2 cellular contexts compared by ENCODE assay signal in the genomic region with DNA sequence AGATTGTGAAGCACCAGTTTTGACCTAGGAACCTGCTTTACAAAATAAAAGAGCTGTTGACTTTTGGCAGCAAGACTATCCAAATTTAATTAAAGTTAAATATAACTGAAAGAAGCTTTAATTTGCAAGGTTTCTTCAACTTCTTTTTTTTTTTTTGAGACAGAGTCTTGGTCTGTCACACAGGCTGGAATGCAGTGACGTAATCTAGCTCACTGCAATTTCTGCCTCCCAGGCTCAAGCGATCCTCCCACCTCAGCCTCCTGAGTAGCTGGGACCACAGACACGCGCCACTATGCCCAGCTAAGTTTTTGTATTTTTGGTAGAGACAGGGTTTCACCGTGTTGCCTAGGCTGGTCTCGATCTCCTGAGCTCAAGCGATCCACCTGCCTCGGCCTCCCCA.
TF ChIP-seq lines count a peak whose summit lies in the region.

No MANE protein-coding gene starts in this region.

TF ChIP-seq in HepG2, 621 proteins besides CTCF, POLR2A, EP300 and RAD21:
- TF ChIP-seq NCOR1 (IDR thresholded peaks at IDR 0.05; ENCODE audit: borderline replicate concordance, low read length) (no peak), SCMH1 (CRISPR knock-in tag; IDR thresholded peaks at IDR 0.05; ENCODE audit: borderline replicate concordance) (0 out of 2 replicates have a peak, but pooled peaks have one; percentile 58)

TF ChIP-seq in WTC11, 78 proteins besides CTCF, POLR2A, EP300 and RAD21:
- TF ChIP-seq, protein P1, sequence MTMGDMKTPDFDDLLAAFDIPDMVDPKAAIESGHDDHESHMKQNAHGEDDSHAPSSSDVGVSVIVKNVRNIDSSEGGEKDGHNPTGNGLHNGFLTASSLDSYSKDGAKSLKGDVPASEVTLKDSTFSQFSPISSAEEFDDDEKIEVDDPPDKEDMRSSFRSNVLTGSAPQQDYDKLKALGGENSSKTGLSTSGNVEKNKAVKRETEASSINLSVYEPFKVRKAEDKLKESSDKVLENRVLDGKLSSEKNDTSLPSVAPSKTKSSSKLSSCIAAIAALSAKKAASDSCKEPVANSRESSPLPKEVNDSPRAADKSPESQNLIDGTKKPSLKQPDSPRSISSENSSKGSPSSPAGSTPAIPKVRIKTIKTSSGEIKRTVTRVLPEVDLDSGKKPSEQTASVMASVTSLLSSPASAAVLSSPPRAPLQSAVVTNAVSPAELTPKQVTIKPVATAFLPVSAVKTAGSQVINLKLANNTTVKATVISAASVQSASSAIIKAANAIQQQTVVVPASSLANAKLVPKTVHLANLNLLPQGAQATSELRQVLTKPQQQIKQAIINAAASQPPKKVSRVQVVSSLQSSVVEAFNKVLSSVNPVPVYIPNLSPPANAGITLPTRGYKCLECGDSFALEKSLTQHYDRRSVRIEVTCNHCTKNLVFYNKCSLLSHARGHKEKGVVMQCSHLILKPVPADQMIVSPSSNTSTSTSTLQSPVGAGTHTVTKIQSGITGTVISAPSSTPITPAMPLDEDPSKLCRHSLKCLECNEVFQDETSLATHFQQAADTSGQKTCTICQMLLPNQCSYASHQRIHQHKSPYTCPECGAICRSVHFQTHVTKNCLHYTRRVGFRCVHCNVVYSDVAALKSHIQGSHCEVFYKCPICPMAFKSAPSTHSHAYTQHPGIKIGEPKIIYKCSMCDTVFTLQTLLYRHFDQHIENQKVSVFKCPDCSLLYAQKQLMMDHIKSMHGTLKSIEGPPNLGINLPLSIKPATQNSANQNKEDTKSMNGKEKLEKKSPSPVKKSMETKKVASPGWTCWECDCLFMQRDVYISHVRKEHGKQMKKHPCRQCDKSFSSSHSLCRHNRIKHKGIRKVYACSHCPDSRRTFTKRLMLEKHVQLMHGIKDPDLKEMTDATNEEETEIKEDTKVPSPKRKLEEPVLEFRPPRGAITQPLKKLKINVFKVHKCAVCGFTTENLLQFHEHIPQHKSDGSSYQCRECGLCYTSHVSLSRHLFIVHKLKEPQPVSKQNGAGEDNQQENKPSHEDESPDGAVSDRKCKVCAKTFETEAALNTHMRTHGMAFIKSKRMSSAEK (CRISPR knock-in tag; IDR thresholded peaks at IDR 0.05; ENCODE audit: borderline replicate concordance): no peak
- TF ChIP-seq, protein P2, sequence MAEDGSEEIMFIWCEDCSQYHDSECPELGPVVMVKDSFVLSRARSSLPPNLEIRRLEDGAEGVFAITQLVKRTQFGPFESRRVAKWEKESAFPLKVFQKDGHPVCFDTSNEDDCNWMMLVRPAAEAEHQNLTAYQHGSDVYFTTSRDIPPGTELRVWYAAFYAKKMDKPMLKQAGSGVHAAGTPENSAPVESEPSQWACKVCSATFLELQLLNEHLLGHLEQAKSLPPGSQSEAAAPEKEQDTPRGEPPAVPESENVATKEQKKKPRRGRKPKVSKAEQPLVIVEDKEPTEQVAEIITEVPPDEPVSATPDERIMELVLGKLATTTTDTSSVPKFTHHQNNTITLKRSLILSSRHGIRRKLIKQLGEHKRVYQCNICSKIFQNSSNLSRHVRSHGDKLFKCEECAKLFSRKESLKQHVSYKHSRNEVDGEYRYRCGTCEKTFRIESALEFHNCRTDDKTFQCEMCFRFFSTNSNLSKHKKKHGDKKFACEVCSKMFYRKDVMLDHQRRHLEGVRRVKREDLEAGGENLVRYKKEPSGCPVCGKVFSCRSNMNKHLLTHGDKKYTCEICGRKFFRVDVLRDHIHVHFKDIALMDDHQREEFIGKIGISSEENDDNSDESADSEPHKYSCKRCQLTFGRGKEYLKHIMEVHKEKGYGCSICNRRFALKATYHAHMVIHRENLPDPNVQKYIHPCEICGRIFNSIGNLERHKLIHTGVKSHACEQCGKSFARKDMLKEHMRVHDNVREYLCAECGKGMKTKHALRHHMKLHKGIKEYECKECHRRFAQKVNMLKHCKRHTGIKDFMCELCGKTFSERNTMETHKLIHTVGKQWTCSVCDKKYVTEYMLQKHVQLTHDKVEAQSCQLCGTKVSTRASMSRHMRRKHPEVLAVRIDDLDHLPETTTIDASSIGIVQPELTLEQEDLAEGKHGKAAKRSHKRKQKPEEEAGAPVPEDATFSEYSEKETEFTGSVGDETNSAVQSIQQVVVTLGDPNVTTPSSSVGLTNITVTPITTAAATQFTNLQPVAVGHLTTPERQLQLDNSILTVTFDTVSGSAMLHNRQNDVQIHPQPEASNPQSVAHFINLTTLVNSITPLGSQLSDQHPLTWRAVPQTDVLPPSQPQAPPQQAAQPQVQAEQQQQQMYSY (CRISPR knock-in tag; IDR thresholded peaks at IDR 0.05): no peak
- no peak for TF ChIP-seq GTF2I (CRISPR knock-in tag; conservative IDR thresholded peaks at IDR 0.05)
- no peak for TF ChIP-seq JUN (CRISPR knock-in tag; IDR thresholded peaks at IDR 0.05)
- TF ChIP-seq GABPB1 (CRISPR knock-in tag; IDR thresholded peaks at IDR 0.05): no peak
- no peak for TF ChIP-seq SP1 (CRISPR knock-in tag; conservative IDR thresholded peaks at IDR 0.05)
- no peak for TF ChIP-seq ZNF317 (CRISPR knock-in tag; IDR thresholded peaks at IDR 0.05; ENCODE audit: borderline replicate concordance, low read depth)
- no peak for TF ChIP-seq E2F5 (CRISPR knock-in tag; IDR thresholded peaks at IDR 0.05)
- TF ChIP-seq CBFB (CRISPR knock-in tag; IDR thresholded peaks at IDR 0.05; ENCODE audit: low read depth): no peak
- TF ChIP-seq NR1H2 (CRISPR knock-in tag; IDR thresholded peaks at IDR 0.05): no peak
- TF ChIP-seq CREM (CRISPR knock-in tag; IDR thresholded peaks at IDR 0.05): no peak
- no peak for TF ChIP-seq TEAD1 (CRISPR knock-in tag; IDR thresholded peaks at IDR 0.05)
- TF ChIP-seq, protein P3, sequence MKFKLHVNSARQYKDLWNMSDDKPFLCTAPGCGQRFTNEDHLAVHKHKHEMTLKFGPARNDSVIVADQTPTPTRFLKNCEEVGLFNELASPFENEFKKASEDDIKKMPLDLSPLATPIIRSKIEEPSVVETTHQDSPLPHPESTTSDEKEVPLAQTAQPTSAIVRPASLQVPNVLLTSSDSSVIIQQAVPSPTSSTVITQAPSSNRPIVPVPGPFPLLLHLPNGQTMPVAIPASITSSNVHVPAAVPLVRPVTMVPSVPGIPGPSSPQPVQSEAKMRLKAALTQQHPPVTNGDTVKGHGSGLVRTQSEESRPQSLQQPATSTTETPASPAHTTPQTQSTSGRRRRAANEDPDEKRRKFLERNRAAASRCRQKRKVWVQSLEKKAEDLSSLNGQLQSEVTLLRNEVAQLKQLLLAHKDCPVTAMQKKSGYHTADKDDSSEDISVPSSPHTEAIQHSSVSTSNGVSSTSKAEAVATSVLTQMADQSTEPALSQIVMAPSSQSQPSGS (CRISPR knock-in tag; IDR thresholded peaks at IDR 0.05; ENCODE audit: borderline replicate concordance, low read depth): no peak
- TF ChIP-seq SOX15 (CRISPR knock-in tag; IDR thresholded peaks at IDR 0.05): no peak
- TF ChIP-seq USF2 (CRISPR knock-in tag; IDR thresholded peaks at IDR 0.05): no peak
- no peak for TF ChIP-seq FOXK1 (CRISPR knock-in tag; IDR thresholded peaks at IDR 0.05)
